Comparison of ENCODE assay signal across 12 cellular contexts in the genomic region with DNA sequence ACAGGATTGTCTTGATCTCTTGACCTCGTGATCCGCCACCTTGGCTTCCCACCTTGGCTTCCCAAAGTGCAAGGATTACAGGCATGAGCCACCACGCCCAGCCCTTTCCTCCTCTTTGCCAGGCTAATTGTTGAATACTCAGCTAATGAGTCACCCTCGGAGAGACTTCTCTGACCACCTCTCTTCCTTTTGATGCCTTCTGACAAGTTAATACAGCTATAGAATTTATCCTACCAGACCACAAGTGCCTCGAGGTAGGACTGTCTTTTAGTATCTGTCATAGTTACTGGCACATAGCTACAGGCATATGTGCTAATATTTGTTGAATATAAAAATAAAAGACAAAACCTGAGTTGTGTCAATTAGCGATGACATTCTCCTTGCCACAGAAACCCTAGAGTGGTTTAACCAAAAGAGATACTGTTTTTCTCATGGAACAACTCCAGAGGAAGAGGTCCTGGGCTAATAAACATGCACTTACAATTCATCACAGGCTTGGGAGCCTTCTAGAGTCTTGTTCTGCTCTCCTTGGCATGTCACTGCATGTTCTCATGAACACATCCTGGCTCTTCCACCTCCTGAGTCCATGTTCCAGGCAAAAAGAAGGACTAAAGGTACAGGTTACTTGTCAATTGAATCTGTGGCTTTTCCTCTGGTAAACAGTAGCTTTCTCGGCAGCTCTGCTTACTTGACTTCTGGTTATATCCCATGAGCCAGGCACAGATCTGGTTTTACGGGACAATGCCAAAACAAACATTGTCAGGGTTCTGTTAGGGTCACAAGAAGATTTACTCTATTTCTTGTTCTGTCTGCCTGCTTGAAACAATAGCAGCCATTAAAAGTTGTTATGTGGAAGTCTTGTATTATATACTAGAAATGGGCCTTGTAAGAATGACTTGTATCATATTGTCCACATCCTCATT.
DNase-seq lines count a peak whose midpoint lies in the region; ATAC-seq, FAIRE-seq and TF ChIP-seq lines count a peak whose summit lies in the region.
"Had no signal": no experiment of that assay in that cellular context is flagged by ENCODE, and none has a peak within 500 bp of the region (broad histone marks: within the 10 kb centered on the region; RNA-seq: fewer than 3 reads in every experiment).

No MANE protein-coding gene starts in this region.

- H3K4me1 ChIP-seq in IMR-90 (ENCODE audit: control insufficient read depth, insufficient read depth, low read length) (peaks cover 17% of the 10 kb centered on the region), OCI-LY7 (ENCODE audit: insufficient read depth, low read length, poor library complexity, severe bottlenecking) (no peaks in the 10 kb centered on the region)
- no peaks in the 10 kb centered on the region for H3K4me1 ChIP-seq in effector memory CD4-positive, alpha-beta T cell (ENCODE audit: control insufficient read depth, insufficient read depth, low read length, poor library complexity, severe bottlenecking)
- H3K4me1 ChIP-seq: parathyroid adenoma had no signal

- no peaks in the 10 kb centered on the region for H3K9me3 Mint-ChIP-seq in MCF 10A (ENCODE audit: unreplicated experiment)
- H3K9me3 Mint-ChIP-seq: activated CD4-positive, alpha-beta memory T cell treated with anti-CD3 and anti-CD28 coated beads, Interleukin-2, amount 10 ng/mL, durations not matched to agents 7 days and 5 days had no signal

- ATAC-seq in IMR-90 (ENCODE audit: low read depth) (no peak), left lobe of liver (peak; percentile 55), HG03196 (IDR thresholded peaks at IDR 0.05; ENCODE audit: unreplicated experiment) (no peak)

- no CpG with 5 or more reads among the region's 8 CpGs for WGBS in IMR-90 (ENCODE audit: extremely low coverage in 2 of 2, insufficient read length in 1 of 2), 2 experiments

- H3K27me3 Mint-ChIP-seq in MCF 10A (ENCODE audit: insufficient read depth, unreplicated experiment) = no peaks in the 10 kb centered on the region

- H4K91ac ChIP-seq in IMR-90 (ENCODE audit: insufficient read depth, low read depth, low read length) = no peak overlapping the region

- CTCF ChIA-PET in IMR-90 (lab: Yijun Ruan, JAX) = no interaction called here
- CTCF ChIA-PET in MCF 10A (lab: Yijun Ruan, JAX) = interaction anchor here (0.5 to 1.5 kb wide), 15 partner anchors 9 to 573 kb away, joined by 3 to 7 read pairs (median 4); no protein-coding TSS in a partner anchor
- CTCF ChIA-PET in OCI-LY7 (lab: Charles Lee; ENCODE audit: unreplicated experiment) = no interaction called here

- TF ChIP-seq CTCF in IMR-90 (conservative IDR thresholded peaks at IDR 0.05; ENCODE audit: low read depth, low read length) (no peak), MCF 10A (IDR thresholded peaks at IDR 0.05; ENCODE audit: unreplicated experiment) (no peak), OCI-LY7 (conservative IDR thresholded peaks at IDR 0.05; ENCODE audit: low read length) (no peak)

- POLR2A ChIA-PET in IMR-90 (lab: Charles Lee; ENCODE audit: unreplicated experiment) = interaction anchor here (0.6 kb wide), 1 partner anchor 336 kb away, joined by 7 read pairs; no protein-coding TSS in a partner anchor
- POLR2A ChIA-PET in MCF 10A (lab: Yijun Ruan, JAX) = interaction anchor here (0.6 to 1.4 kb wide), 16 partner anchors 9 to 482 kb away, joined by 3 to 7 read pairs (median 4); no protein-coding TSS in a partner anchor
- POLR2A ChIA-PET in OCI-LY7 (lab: Charles Lee) = no interaction called here

- H3K79me1 ChIP-seq in IMR-90 (ENCODE audit: low read depth in 1 of 2, low read length in 2 of 2) = peaks cover 6 to 14% of the 10 kb centered on the region in 2 experiments; a peak in 1 of 4 replicates

- intact Hi-C loops in IMR-90 (cut with micrococcal nuclease) (loop anchor here (1.0 to 2.0 kb wide), 5 partner anchors 204 to 709 kb away; no protein-coding TSS in a partner anchor), MCF 10A (cut with micrococcal nuclease) (loop anchor here (1.0 to 5.0 kb wide), 5 partner anchors 127 to 710 kb away; no protein-coding TSS in a partner anchor), OCI-LY7 (cut with micrococcal nuclease; ENCODE audit: unreplicated experiment) (loop anchor here (1.0 to 10.0 kb wide), 4 partner anchors 207 to 473 kb away; no protein-coding TSS in a partner anchor)

- 0 out of 2 replicates have a peak overlapping the region, but pooled peaks have one; percentile 8 for H2BK20ac ChIP-seq in IMR-90 (ENCODE audit: low read depth, low read length)

- H3K4me3 Mint-ChIP-seq in MCF 10A (ENCODE audit: unreplicated experiment) = peak overlapping the region; percentile 39
- H3K4me3 Mint-ChIP-seq: activated CD4-positive, alpha-beta memory T cell treated with anti-CD3 and anti-CD28 coated beads, Interleukin-2, amount 10 ng/mL, durations not matched to agents 7 days and 5 days; activated naive CD8-positive, alpha-beta T cell had no signal

- peak overlapping the region; percentile 56; the same call in 1 of the 2 replicates for H2AK5ac ChIP-seq in IMR-90 (ENCODE audit: low read depth, low read length)

- H2BK15ac ChIP-seq in IMR-90 (ENCODE audit: low read depth, low read length) = peak overlapping the region; percentile 9; the same call in 1 of the 3 replicates

- no peak for FAIRE-seq in urothelium cell line (lab: Jason Lieb, UNC)
- FAIRE-seq: kidney had no signal

- no peak overlapping the region for H4K5ac ChIP-seq in IMR-90 (ENCODE audit: low read depth, low read length)

- no peak overlapping the region for H3K18ac ChIP-seq in IMR-90 (ENCODE audit: low read depth, low read length)

- dilution Hi-C loops in IMR-90 (cut with HindIII; ENCODE audit: low sequenced_read_pairs, unreplicated experiment) = no loop called here

- peak overlapping the region; percentile 68 for H3K23ac ChIP-seq in IMR-90 (ENCODE audit: low read depth, low read length)

- H3K9me3 ChIP-seq in IMR-90 (ENCODE audit: control insufficient read depth, insufficient read depth, low read length) (no peaks in the 10 kb centered on the region), OCI-LY7 (ENCODE audit: low read length) (no peaks in the 10 kb centered on the region)
- H3K9me3 ChIP-seq in effector memory CD4-positive, alpha-beta T cell (ENCODE audit: control insufficient read depth, low read length) = no peaks in the 10 kb centered on the region
- H3K9me3 ChIP-seq: thoracic aorta had no signal

- H3K27ac ChIP-seq in IMR-90 (ENCODE audit: insufficient read depth, low read length) (no peak overlapping the region), OCI-LY7 (ENCODE audit: low read depth, low read length, poor library complexity, severe bottlenecking) (no peak overlapping the region)
- no peak overlapping the region for H3K27ac ChIP-seq in effector memory CD4-positive, alpha-beta T cell (ENCODE audit: insufficient read depth, low read length, poor library complexity, severe bottlenecking)
- H3K27ac ChIP-seq: parathyroid adenoma, thoracic aorta had no signal

- peak overlapping the region; percentile 39 for H3K14ac ChIP-seq in IMR-90 (replicated peaks; ENCODE audit: low read depth, low read length)

- BruUV-seq in IMR-90 (replicated peaks; lab: Mats Ljungman, UMichigan) = no TSS peak
- TSS peak; percentile 54 for BruUV-seq in MCF 10A (replicated peaks; lab: Mats Ljungman, UMichigan)
- BruUV-seq in OCI-LY7 (replicated peaks; lab: Mats Ljungman, UMichigan) = no TSS peak

- H3K27me3 ChIP-seq in IMR-90 (ENCODE audit: control insufficient read depth, insufficient read depth, low read length) = no peaks in the 10 kb centered on the region
- H3K27me3 ChIP-seq in effector memory CD4-positive, alpha-beta T cell (replicated peaks; ENCODE audit: control insufficient read depth, insufficient read depth, low read length, poor library complexity, severe bottlenecking) = no peaks in the 10 kb centered on the region

- no peak for TF ChIP-seq POLR2A in IMR-90 (IDR thresholded peaks at IDR 0.05; ENCODE audit: low read depth, low read length)

- 0 out of 4 replicates have a peak overlapping the region, but pooled peaks of 1 of the 2 experiments have one; percentile 16 for H4K8ac ChIP-seq in IMR-90 (ENCODE audit: low read depth in 2 of 2, low read length in 2 of 2)

- H3K4ac ChIP-seq in IMR-90 (ENCODE audit: low read depth, low read length) = peak overlapping the region; percentile 46

- H3K4me1 Mint-ChIP-seq in MCF 10A (ENCODE audit: insufficient read depth, unreplicated experiment) = peaks cover 10% of the 10 kb centered on the region
- H3K4me1 Mint-ChIP-seq: activated CD4-positive, alpha-beta memory T cell treated with anti-CD3 and anti-CD28 coated beads, Interleukin-2, amount 10 ng/mL, durations not matched to agents 7 days and 5 days had no signal

- in situ Hi-C loops in IMR-90 (cut with MboI; ENCODE audit: low sequenced_read_pairs) = loop anchor here (5.0 kb wide), 2 partner anchors 285 to 360 kb away; no protein-coding TSS in a partner anchor

- peak overlapping the region; percentile 34; the same call in 1 of the 2 replicates for H2BK120ac ChIP-seq in IMR-90 (ENCODE audit: low read depth, low read length)

- H3K4me3 ChIP-seq in IMR-90 (ENCODE audit: insufficient read depth, low read depth, low read length) = no peak overlapping the region
- H3K4me3 ChIP-seq in OCI-LY7 (ENCODE audit: low read depth, low read length, poor library complexity, severe bottlenecking) = no peak overlapping the region
- no peak overlapping the region for H3K4me3 ChIP-seq in effector memory CD4-positive, alpha-beta T cell (ENCODE audit: insufficient read depth, low read depth, low read length, poor library complexity, severe bottlenecking)
- H3K4me3 ChIP-seq: thoracic aorta had no signal

- H2BK5ac ChIP-seq in IMR-90 (ENCODE audit: low read depth, low read length, poor library complexity, severe bottlenecking) = no peak overlapping the region

- no peaks in the 10 kb centered on the region for H3K79me2 ChIP-seq in OCI-LY7 (ENCODE audit: insufficient read depth, low read depth, low read length)
- H3K79me2 ChIP-seq: parathyroid adenoma had no signal

- H3K9ac ChIP-seq in IMR-90 (ENCODE audit: low read depth, low read length) = no peak overlapping the region
- H3K9ac ChIP-seq: parathyroid adenoma had no signal

- H3K27ac Mint-ChIP-seq in MCF 10A (ENCODE audit: low read depth, unreplicated experiment) = no peak overlapping the region
- H3K27ac Mint-ChIP-seq: activated CD4-positive, alpha-beta memory T cell treated with anti-CD3 and anti-CD28 coated beads, Interleukin-2, amount 10 ng/mL, durations not matched to agents 7 days and 5 days; activated naive CD8-positive, alpha-beta T cell had no signal

- H3K56ac ChIP-seq in IMR-90 (ENCODE audit: extremely low read depth, insufficient read depth, low read length) = no peak overlapping the region

- H3K4me2 ChIP-seq in IMR-90 (ENCODE audit: low read depth, low read length) = no peak overlapping the region
- no peak overlapping the region for H3K4me2 ChIP-seq in OCI-LY7 (ENCODE audit: low read length)

- no peak overlapping the region for H2AK9ac ChIP-seq in IMR-90 (replicated peaks; ENCODE audit: low read depth, low read length, poor library complexity)

- peaks cover 6% of the 10 kb centered on the region for H3K36me3 Mint-ChIP-seq in MCF 10A (ENCODE audit: insufficient read depth, unreplicated experiment)
- H3K36me3 Mint-ChIP-seq: activated naive CD8-positive, alpha-beta T cell had no signal

- DNase-seq in IMR-90 = peak; percentile 36
- DNase-seq in MCF 10A (ENCODE audit: unreplicated experiment) = peak; percentile 93
- no peak for DNase-seq in left lobe of liver (ENCODE audit: low spot score)
- peak; percentile 66 for DNase-seq in urothelium cell line (ENCODE audit: low spot score)
- DNase-seq in OCI-LY7 (ENCODE audit: low spot score) = no peak
- no peak for DNase-seq in effector memory CD4-positive, alpha-beta T cell
- DNase-seq: activated CD4-positive, alpha-beta memory T cell treated with anti-CD3 and anti-CD28 coated beads, Interleukin-2, amount 10 ng/mL, durations not matched to agents 7 days and 5 days; kidney had no signal

- H3K9me1 ChIP-seq in IMR-90 (ENCODE audit: insufficient read depth, low read length) = peaks cover 10% of the 10 kb centered on the region

- H2AFZ ChIP-seq in IMR-90 (replicated peaks; ENCODE audit: low read length, poor library complexity) (no peak overlapping the region), OCI-LY7 (ENCODE audit: low read length) (no peak overlapping the region)
- H2AFZ ChIP-seq: parathyroid adenoma had no signal

- H3K9me2 ChIP-seq in OCI-LY7 (ENCODE audit: insufficient read depth, low read length) = no peaks in the 10 kb centered on the region

- H4K20me1 ChIP-seq in IMR-90 (ENCODE audit: insufficient read depth, low read length) (peaks cover 17% of the 10 kb centered on the region; the same call in 1 of the 2 replicates), OCI-LY7 (ENCODE audit: insufficient read depth, low read length) (no peaks in the 10 kb centered on the region)

- peaks cover 3% of the 10 kb centered on the region for H3K36me3 ChIP-seq in IMR-90 (ENCODE audit: control insufficient read depth, insufficient read depth, low read length)
- no peaks in the 10 kb centered on the region for H3K36me3 ChIP-seq in OCI-LY7 (ENCODE audit: insufficient read depth, low read length)
- no peaks in the 10 kb centered on the region for H3K36me3 ChIP-seq in effector memory CD4-positive, alpha-beta T cell (ENCODE audit: control insufficient read depth, insufficient read depth, low read length)
- H3K36me3 ChIP-seq: thoracic aorta had no signal

- no peak for TF ChIP-seq RAD21 in IMR-90 (IDR thresholded peaks at IDR 0.05; ENCODE audit: low read length)

Comparison
In these comparisons a context has a peak if more than half of its experiments do, and no peak if none do; other contexts are left out.
1. DNase-seq: peak in IMR-90 (single experiment), MCF 10A (single experiment) and urothelium cell line (single experiment); none in left lobe of liver (single experiment), OCI-LY7 (single experiment) and effector memory CD4-positive, alpha-beta T cell (0 of 3).